Comparison of ENCODE assay signal across 29 cellular contexts in genomic region chr13:98422046-98422445, GRCh38.
"Had no signal": no experiment of that assay in that cellular context is flagged by ENCODE, and none has a peak within 500 bp of the region (broad histone marks: within the 10 kb centered on the region; RNA-seq: fewer than 3 reads in every experiment).

No MANE protein-coding gene starts in this region.

- H3K27me3 ChIP-seq: adrenal gland, breast epithelium had no signal

- H3K4me1 ChIP-seq: adrenal gland, breast epithelium had no signal

- H3K4me3 ChIP-seq: adrenal gland, breast epithelium had no signal

- DNase-seq: activated CD4-positive, alpha-beta memory T cell treated with anti-CD3 and anti-CD28 coated beads for 36 hours; activated CD4-positive, alpha-beta T cell treated with anti-CD3 and anti-CD28 coated beads for 36 hours; activated CD4-positive, alpha-beta T cell treated with anti-CD3 and anti-CD28 coated beads, Interleukin-2, amount 10 ng/mL, durations not matched to agents 24 days and 14 days; activated CD4-positive, CD25-positive, alpha-beta regulatory T cell; activated CD4-positive, CD25-positive, alpha-beta regulatory T cell treated with anti-CD3 and anti-CD28 coated beads, Interleukin-2, amount 50 U/mL, for 72 hours; activated CD8-positive, alpha-beta memory T cell treated with anti-CD3 and anti-CD28 coated beads, Interleukin-2, amount 10 ng/mL, durations not matched to agents 7 days and 5 days; activated CD8-positive, alpha-beta memory T cell treated with anti-CD3 and anti-CD28 coated beads, Interleukin-2, amount 50 U/mL, for 4 hours; activated CD8-positive, alpha-beta T cell treated with anti-CD3 and anti-CD28 coated beads, Interleukin-2, amount 10 ng/mL, durations not matched to agents 7 days and 5 days; activated effector memory CD4-positive, alpha-beta T cell treated with anti-CD3 and anti-CD28 coated beads, Interleukin-2, amount 50 U/mL, for 16 hours; activated naive CD4-positive, alpha-beta T cell treated with anti-CD3 and anti-CD28 coated beads for 36 hours; activated naive CD8-positive, alpha-beta T cell treated with anti-CD3 and anti-CD28 coated beads for 36 hours; activated naive CD8-positive, alpha-beta T cell treated with anti-CD3 and anti-CD28 coated beads, Interleukin-2, amount 50 U/mL, for 24 hours; activated T-cell treated with anti-CD3 and anti-CD28 coated beads, Interleukin-2, amount 50 U/mL, for 1 hour; activated T-cell treated with anti-CD3 and anti-CD28 coated beads, Interleukin-2, amount 50 U/mL, for 48 hours; adrenal gland; amygdala; aorta; cortex of kidney; dermis blood vessel endothelial cell; effector CD8-positive, alpha-beta T cell; foreskin fibroblast; head of caudate nucleus; T-helper 1 cell; T-helper 17 cell; T1000 had no signal

- H3K36me3 ChIP-seq: adrenal gland, breast epithelium had no signal

- FAIRE-seq: endometrium, frontal cortex had no signal

- H3K9me3 ChIP-seq: adrenal gland, breast epithelium had no signal

- ATAC-seq: activated CD4-positive, alpha-beta T cell treated with anti-CD3 and anti-CD28 coated beads for 36 hours; activated CD8-positive, alpha-beta memory T cell treated with anti-CD3 and anti-CD28 coated beads, Interleukin-2, amount 10 ng/mL, durations not matched to agents 7 days and 5 days; activated CD8-positive, alpha-beta T cell treated with anti-CD3 and anti-CD28 coated beads, Interleukin-2, amount 10 ng/mL, durations not matched to agents 7 days and 5 days; activated naive CD8-positive, alpha-beta T cell treated with anti-CD3 and anti-CD28 coated beads, Interleukin-2, amount 50 U/mL, for 24 hours; esophagus mucosa; T-helper 17 cell had no signal

- H3K27ac ChIP-seq: adrenal gland had no signal
